ENCODE assay signal across 1 cellular context in the genomic region with DNA sequence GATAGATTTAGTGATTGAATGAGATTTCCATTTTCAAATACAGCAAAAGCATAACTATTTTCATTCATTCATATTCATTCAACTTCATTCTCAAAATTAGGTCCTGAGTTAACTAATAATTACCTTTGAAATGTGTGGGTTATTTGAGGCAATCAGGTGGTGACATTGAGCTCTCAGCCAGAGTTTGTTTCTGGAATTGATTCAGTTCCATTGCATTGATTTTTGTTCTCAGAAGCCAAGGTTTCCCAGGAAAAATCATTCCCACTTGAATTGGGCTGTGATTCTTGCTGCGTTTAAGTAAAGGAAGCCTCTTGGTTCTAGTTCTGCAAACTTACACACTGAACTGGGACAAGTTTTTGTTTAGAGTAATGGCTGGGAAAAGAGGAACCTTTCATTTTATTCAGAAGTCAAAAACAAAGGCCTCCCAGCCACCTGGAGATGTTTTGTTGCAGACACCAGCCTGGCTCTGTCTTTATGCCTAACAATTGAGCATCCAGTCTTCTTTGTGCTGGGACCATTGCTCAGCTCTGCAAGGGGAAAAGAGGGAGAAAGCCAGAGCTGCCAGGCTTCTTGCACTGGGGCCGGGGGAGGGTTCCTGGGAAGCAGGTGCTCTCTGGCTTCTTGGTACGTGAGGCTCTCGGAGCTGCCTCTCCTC.
TF ChIP-seq lines count a peak whose summit lies in the region.

No MANE protein-coding gene starts in this region.

TF ChIP-seq in WTC11, 78 proteins besides CTCF, POLR2A, EP300 and RAD21 (continued from another document):
- TF ChIP-seq, protein P1, sequence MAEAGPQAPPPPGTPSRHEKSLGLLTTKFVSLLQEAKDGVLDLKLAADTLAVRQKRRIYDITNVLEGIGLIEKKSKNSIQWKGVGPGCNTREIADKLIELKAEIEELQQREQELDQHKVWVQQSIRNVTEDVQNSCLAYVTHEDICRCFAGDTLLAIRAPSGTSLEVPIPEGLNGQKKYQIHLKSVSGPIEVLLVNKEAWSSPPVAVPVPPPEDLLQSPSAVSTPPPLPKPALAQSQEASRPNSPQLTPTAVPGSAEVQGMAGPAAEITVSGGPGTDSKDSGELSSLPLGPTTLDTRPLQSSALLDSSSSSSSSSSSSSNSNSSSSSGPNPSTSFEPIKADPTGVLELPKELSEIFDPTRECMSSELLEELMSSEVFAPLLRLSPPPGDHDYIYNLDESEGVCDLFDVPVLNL (CRISPR knock-in tag; IDR thresholded peaks at IDR 0.05; ENCODE audit: borderline replicate concordance, low read depth), result no peak
- TF ChIP-seq CBFB (CRISPR knock-in tag; IDR thresholded peaks at IDR 0.05; ENCODE audit: low read depth) (no peak), CREM (CRISPR knock-in tag; IDR thresholded peaks at IDR 0.05) (no peak), ZNF512 (CRISPR knock-in tag; IDR thresholded peaks at IDR 0.05; ENCODE audit: borderline replicate concordance) (no peak), ELF4 (CRISPR knock-in tag; IDR thresholded peaks at IDR 0.05; ENCODE audit: low read depth) (no peak), ZMAT4 (CRISPR knock-in tag; IDR thresholded peaks at IDR 0.05) (no peak)
TF ChIP-seq in WTC11: peak in this region for 0.
